Comparison of ENCODE assay signal across 8 cellular contexts in the genomic region with DNA sequence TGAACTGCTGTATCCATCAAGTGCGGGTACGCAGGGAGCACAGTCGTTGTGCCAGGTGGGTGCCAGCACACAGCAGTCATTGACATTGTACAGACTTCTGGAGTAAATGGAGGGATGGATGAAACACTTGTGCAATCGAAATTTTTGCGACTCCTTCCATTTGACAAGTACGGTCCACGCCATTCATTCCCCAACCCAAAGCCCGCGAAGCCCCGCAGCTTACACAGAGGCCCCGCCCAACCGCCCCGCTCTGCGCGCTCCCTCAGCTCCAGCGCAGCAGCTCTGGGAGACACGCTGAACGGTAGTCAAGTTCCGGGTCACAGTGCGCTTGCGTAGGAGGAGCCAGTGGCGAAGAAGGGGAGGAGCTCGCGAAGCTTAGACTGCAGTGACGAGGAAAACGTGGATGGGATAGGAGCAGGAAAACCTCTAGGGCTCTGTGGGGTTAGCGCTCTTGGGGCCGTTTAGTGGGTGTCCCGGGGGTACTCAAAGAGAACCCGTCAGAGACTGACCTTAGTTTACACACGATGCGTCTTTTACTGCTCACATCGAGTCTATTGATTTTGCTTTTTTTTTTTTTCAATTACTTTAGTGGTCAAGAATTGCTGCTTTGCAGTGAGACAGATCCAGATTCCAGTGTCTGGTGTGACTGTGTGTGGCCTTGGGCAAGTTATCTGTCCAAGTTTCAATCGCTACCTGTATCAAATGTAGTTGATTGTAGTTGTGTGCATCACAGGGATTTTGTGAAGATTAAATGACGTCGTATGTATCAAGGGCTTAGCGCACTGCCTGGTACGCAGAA. TPM values are rescaled to one million over a fixed set of nuclear protein-coding genes. Genes with fewer than 3 reads are reported as not detected.
DNase-seq lines count a peak whose midpoint lies in the region; ATAC-seq, FAIRE-seq and TF ChIP-seq lines count a peak whose summit lies in the region.

No MANE protein-coding gene starts in this region.

- no peaks in the 10 kb centered on the region for H4K20me1 ChIP-seq in HepG2 (ENCODE audit: insufficient read depth, low read length)

- BruUV-seq in HepG2 (replicated peaks; lab: Mats Ljungman, UMichigan): TSS peak; percentile 69

- H3K4me2 ChIP-seq in HepG2 (ENCODE audit: low read depth, low read length): peak overlapping the region; percentile 91

- POLR2A ChIA-PET in HepG2 (lab: Yijun Ruan, JAX): interaction anchor here (0.7 to 1.4 kb wide), 11 partner anchors 10 to 60 kb away, joined by 3 to 35 read pairs (median 4); a partner anchor contains a TSS

- peaks cover 14% of the 10 kb centered on the region for H3K4me1 ChIP-seq in HepG2 (ENCODE audit: insufficient read depth, low read length)

- DNase-seq in AG20443 (ENCODE audit: low spot score): peak; percentile 97
- peak; percentile 91 for DNase-seq in NCI-H510A treated with DMSO at 0.1 percent for 48 hours (lab: John Stamatoyannopoulos, UW)
- DNase-seq in activated CD4-positive, alpha-beta T cell treated with anti-CD3 and anti-CD28 coated beads, Interleukin-2, amount 50 U/mL, for 1 hour: peak; percentile 80
- DNase-seq in dermis microvascular lymphatic vessel endothelial cell (ENCODE audit: low read depth in 2 of 2): peak; percentile 78 to 89
- peak; percentile 89 for DNase-seq in HepG2 (ENCODE audit: low spot score)
- DNase-seq in stimulated activated CD4-positive, alpha-beta T cell treated with anti-CD3 and anti-CD28 coated beads, Interleukin-2, amount 100 ng/mL, for 4 hours (ENCODE audit: low read depth): peak; percentile 88

- TF ChIP-seq CTCF in HepG2 (CRISPR knock-in tag; IDR thresholded peaks at IDR 0.05): no peak

- TF ChIP-seq EP300 in HepG2 (IDR thresholded peaks at IDR 0.05; ENCODE audit: low read depth in 2 of 2, low read length in 2 of 2) (no peak), HepG2 (CRISPR knock-in tag; IDR thresholded peaks at IDR 0.05; ENCODE audit: borderline replicate concordance) (no peak)

- peak; percentile 57 for FAIRE-seq in HepG2 (lab: Jason Lieb, UNC)

- peak overlapping the region; percentile 43 to 70 (median 48) for H3K4me3 ChIP-seq in HepG2 (replicated peaks in 1 of 3; ENCODE audit: insufficient read depth in 1 of 3, low read depth in 2 of 3, low read length in 3 of 3)

- TF ChIP-seq RAD21 in HepG2 (CRISPR knock-in tag; IDR thresholded peaks at IDR 0.05): no peak

- H3K36me3 ChIP-seq in HepG2 (replicated peaks in 1 of 2; ENCODE audit: control insufficient read depth in 1 of 2, insufficient read depth in 2 of 2, low read length in 2 of 2): no peaks in the 10 kb centered on the region

- in situ Hi-C loops in HepG2 (cut with HindIII; ENCODE audit: extremely low pct_ligation_motif_present, low pct_unique_long_range_greater_than_20kb): no loop called here

- peak; percentile 83 for TF ChIP-seq POLR2A in GM19099 (IDR thresholded peaks at IDR 0.05; ENCODE audit: extremely low read depth, insufficient read length, low read depth)
- peak; percentile 56 to 82 for TF ChIP-seq POLR2A in HepG2 (IDR thresholded peaks at IDR 0.05; ENCODE audit: insufficient read depth in 1 of 2, low read depth in 2 of 2, low read length in 2 of 2)

- CTCF ChIA-PET in HepG2 (lab: Yijun Ruan, JAX; ENCODE audit: low intra/inter-chr PET ratio, low total read pairs): no interaction called here

- peak overlapping the region; percentile 65 for H3K9ac ChIP-seq in HepG2 (ENCODE audit: insufficient read depth, low read depth, low read length)

- ATAC-seq in HG03378 (IDR thresholded peaks at IDR 0.05; ENCODE audit: unreplicated experiment) (peak; percentile 100), HepG2 (peak; percentile 99)

- peak overlapping the region; percentile 41 for H3K27ac ChIP-seq in HepG2 (ENCODE audit: extremely low read length, insufficient read depth, low read length)

- 26% methylated on average over 28 of the region's 38 CpGs for WGBS in HepG2 (ENCODE audit: low lambda C conversion rate)

- no peaks in the 10 kb centered on the region for H3K79me2 ChIP-seq in HepG2 (ENCODE audit: insufficient read depth, low read length)

- H3K27me3 ChIP-seq in HepG2 (ENCODE audit: control insufficient read depth in 1 of 2, insufficient read depth in 2 of 2, low read length in 2 of 2): no peaks in the 10 kb centered on the region; a peak in 1 of 5 replicates

- peak overlapping the region; percentile 98 for H2AFZ ChIP-seq in HepG2 (ENCODE audit: low read length)

- peaks cover 5% of the 10 kb centered on the region for H3K9me3 ChIP-seq in HepG2 (ENCODE audit: low read length)

- intact Hi-C loops in HepG2 (cut with micrococcal nuclease; ENCODE audit: unreplicated experiment): loop anchor here (5.0 kb wide), 1 partner anchor 59 kb away; a partner anchor contains a TSS

TF ChIP-seq in HepG2, 621 proteins besides CTCF, POLR2A, EP300 and RAD21 (continues in another document):
- TF ChIP-seq TAF1 (CRISPR knock-in tag; IDR thresholded peaks at IDR 0.05): peak; percentile 75
- no peak; the same call in 1 of the 2 replicates for TF ChIP-seq ZNF7 (CRISPR knock-in tag; IDR thresholded peaks at IDR 0.05)
- TF ChIP-seq, protein P1, sequence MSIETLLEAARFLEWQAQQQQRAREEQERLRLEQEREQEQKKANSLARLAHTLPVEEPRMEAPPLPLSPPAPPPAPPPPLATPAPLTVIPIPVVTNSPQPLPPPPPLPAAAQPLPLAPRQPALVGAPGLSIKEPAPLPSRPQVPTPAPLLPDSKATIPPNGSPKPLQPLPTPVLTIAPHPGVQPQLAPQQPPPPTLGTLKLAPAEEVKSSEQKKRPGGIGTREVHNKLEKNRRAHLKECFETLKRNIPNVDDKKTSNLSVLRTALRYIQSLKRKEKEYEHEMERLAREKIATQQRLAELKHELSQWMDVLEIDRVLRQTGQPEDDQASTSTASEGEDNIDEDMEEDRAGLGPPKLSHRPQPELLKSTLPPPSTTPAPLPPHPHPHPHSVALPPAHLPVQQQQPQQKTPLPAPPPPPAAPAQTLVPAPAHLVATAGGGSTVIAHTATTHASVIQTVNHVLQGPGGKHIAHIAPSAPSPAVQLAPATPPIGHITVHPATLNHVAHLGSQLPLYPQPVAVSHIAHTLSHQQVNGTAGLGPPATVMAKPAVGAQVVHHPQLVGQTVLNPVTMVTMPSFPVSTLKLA (IDR thresholded peaks at IDR 0.05): no peak

RNA-seq across cellular contexts. Expression of a gene that starts 15.3 kb away (rescaled TPM):
- total RNA-seq in dermis microvascular lymphatic vessel endothelial cell (43.9 and 51.5 TPM in 2 replicates), HepG2 (2016; rRNA removed; fragmentation: Illumina TruSeq; extraction: Trizol) (19.2 and 19.8 TPM in 2 replicates)
- 46.9 and 48.3 TPM in 2 replicates for total RNA-seq in HepG2 (2016; cell fraction: cytosol; rRNA removed; fragmentation: Illumina TruSeq; extraction: Trizol; ENCODE audit: low read depth)
- 14.8 and 19.7 TPM in 2 replicates for total RNA-seq in HepG2 (2016; cell fraction: insoluble cytoplasmic fraction; rRNA removed; fragmentation: Illumina TruSeq; extraction: Trizol)
- 57.6 and 63.8 TPM in 2 replicates for total RNA-seq in HepG2 (2016; cell fraction: membrane; rRNA removed; fragmentation: Illumina TruSeq; extraction: Trizol)
- 11.9 and 14.4 TPM in 2 replicates for total RNA-seq in HepG2 (2016; cell fraction: nucleus; rRNA removed; fragmentation: Illumina TruSeq; extraction: Trizol)
- 10.1 and 11.3 TPM in 2 replicates for polyA plus RNA-seq in HepG2 (2011; rRNA removed)
- polyA plus RNA-seq in HepG2 (2011; cell fraction: cytosol; rRNA removed): 10.6 and 13.0 TPM in 2 replicates
- polyA plus RNA-seq in HepG2 (2011; cell fraction: nucleus; rRNA removed): 6.4 and 6.5 TPM in 2 replicates
- polyA plus RNA-seq in HepG2 (2012): 10.6 and 12.3 TPM in 2 replicates
- 72.4 and 72.7 TPM in 2 replicates for polyA plus RNA-seq in HepG2 (2016; cell fraction: cytosol; fragmentation: Illumina TruSeq; extraction: Trizol; ENCODE audit: low read depth)
- 20.1 and 23.8 TPM in 2 replicates for polyA plus RNA-seq in HepG2 (2016; cell fraction: insoluble cytoplasmic fraction; fragmentation: Illumina TruSeq; extraction: Trizol; ENCODE audit: low read depth)
- polyA plus RNA-seq in HepG2 (2016; cell fraction: membrane; fragmentation: Illumina TruSeq; extraction: Trizol; ENCODE audit: low read depth): 67.8 and 75.8 TPM in 2 replicates
- 20.9 and 21.6 TPM in 2 replicates for polyA plus RNA-seq in HepG2 (2016; cell fraction: nucleus; fragmentation: Illumina TruSeq; extraction: Trizol; ENCODE audit: insufficient read depth, low read depth)
- 2.8 and 10.7 TPM in 2 replicates for polyA minus RNA-seq in HepG2 (2011; rRNA and poly(A)+ RNA removed; ENCODE audit: low replicate concordance)
- 9.2 and 9.4 TPM in 2 replicates for polyA minus RNA-seq in HepG2 (2011; cell fraction: cytosol; rRNA and poly(A)+ RNA removed)
- 15.0 and 15.5 TPM in 2 replicates for polyA minus RNA-seq in HepG2 (2011; cell fraction: nucleus; rRNA and poly(A)+ RNA removed)

RNA-seq across cellular contexts. Expression of a gene that starts 58.9 kb away (rescaled TPM):
- total RNA-seq in dermis microvascular lymphatic vessel endothelial cell (22.3 and 28.1 TPM in 2 replicates), HepG2 (2016; rRNA removed; fragmentation: Illumina TruSeq; extraction: Trizol) (38.7 and 50.2 TPM in 2 replicates)
- total RNA-seq in HepG2 (2016; cell fraction: cytosol; rRNA removed; fragmentation: Illumina TruSeq; extraction: Trizol; ENCODE audit: low read depth): 14.0 and 19.4 TPM in 2 replicates
- total RNA-seq in HepG2 (2016; cell fraction: insoluble cytoplasmic fraction; rRNA removed; fragmentation: Illumina TruSeq; extraction: Trizol): 38.8 and 49.0 TPM in 2 replicates
- total RNA-seq in HepG2 (2016; cell fraction: membrane; rRNA removed; fragmentation: Illumina TruSeq; extraction: Trizol): 23.9 and 33.2 TPM in 2 replicates
- total RNA-seq in HepG2 (2016; cell fraction: nucleus; rRNA removed; fragmentation: Illumina TruSeq; extraction: Trizol): 39.3 and 43.5 TPM in 2 replicates
- 13.5 and 18.1 TPM in 2 replicates for polyA plus RNA-seq in HepG2 (2011; rRNA removed)
- 8.0 and 11.3 TPM in 2 replicates for polyA plus RNA-seq in HepG2 (2011; cell fraction: cytosol; rRNA removed)
- 14.7 and 17.6 TPM in 2 replicates for polyA plus RNA-seq in HepG2 (2011; cell fraction: nucleus; rRNA removed)
- polyA plus RNA-seq in HepG2 (2012): 13.9 and 16.3 TPM in 2 replicates
- 1.5 and 1.8 TPM in 2 replicates for polyA plus RNA-seq in HepG2 (2016; cell fraction: cytosol; fragmentation: Illumina TruSeq; extraction: Trizol; ENCODE audit: low read depth)
- polyA plus RNA-seq in HepG2 (2016; cell fraction: insoluble cytoplasmic fraction; fragmentation: Illumina TruSeq; extraction: Trizol; ENCODE audit: low read depth): 28.6 and 28.7 TPM in 2 replicates
- 2.3 and 3.2 TPM in 2 replicates for polyA plus RNA-seq in HepG2 (2016; cell fraction: membrane; fragmentation: Illumina TruSeq; extraction: Trizol; ENCODE audit: low read depth)
- 28.1 and 32.8 TPM in 2 replicates for polyA plus RNA-seq in HepG2 (2016; cell fraction: nucleus; fragmentation: Illumina TruSeq; extraction: Trizol; ENCODE audit: insufficient read depth, low read depth)
- polyA minus RNA-seq in HepG2 (2011; rRNA and poly(A)+ RNA removed; ENCODE audit: low replicate concordance): 14.4 and 24.2 TPM in 2 replicates
- 12.3 and 12.7 TPM in 2 replicates for polyA minus RNA-seq in HepG2 (2011; cell fraction: cytosol; rRNA and poly(A)+ RNA removed)
- polyA minus RNA-seq in HepG2 (2011; cell fraction: nucleus; rRNA and poly(A)+ RNA removed): 70.5 and 70.8 TPM in 2 replicates

Comparison
In these comparisons a context has a peak if more than half of its experiments do, and no peak if none do; other contexts are left out.
1. Peak in every context shown above with its lines: DNase-seq, ATAC-seq, H3K4me3 ChIP-seq and H3K27ac ChIP-seq.